In genomic region chr2:158191076-158191566, GRCh38 we compare ENCODE assay signal across 1 cellular context.
TF ChIP-seq lines count a peak whose summit lies in the region.

No MANE protein-coding gene starts in this region.

TF ChIP-seq in HepG2, 621 proteins besides CTCF, POLR2A, EP300 and RAD21 (continued from another document and continues in another):
- TF ChIP-seq, protein P1, sequence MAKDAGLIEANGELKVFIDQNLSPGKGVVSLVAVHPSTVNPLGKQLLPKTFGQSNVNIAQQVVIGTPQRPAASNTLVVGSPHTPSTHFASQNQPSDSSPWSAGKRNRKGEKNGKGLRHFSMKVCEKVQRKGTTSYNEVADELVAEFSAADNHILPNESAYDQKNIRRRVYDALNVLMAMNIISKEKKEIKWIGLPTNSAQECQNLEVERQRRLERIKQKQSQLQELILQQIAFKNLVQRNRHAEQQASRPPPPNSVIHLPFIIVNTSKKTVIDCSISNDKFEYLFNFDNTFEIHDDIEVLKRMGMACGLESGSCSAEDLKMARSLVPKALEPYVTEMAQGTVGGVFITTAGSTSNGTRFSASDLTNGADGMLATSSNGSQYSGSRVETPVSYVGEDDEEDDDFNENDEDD (CRISPR knock-in tag; IDR thresholded peaks at IDR 0.05; ENCODE audit: borderline replicate concordance), result no peak
- TF ChIP-seq PHF5A (CRISPR knock-in tag; IDR thresholded peaks at IDR 0.05; ENCODE audit: low read depth, unreplicated experiment) (no peak), ZNF33B (CRISPR knock-in tag; IDR thresholded peaks at IDR 0.05) (no peak), ZNF878 (CRISPR knock-in tag; IDR thresholded peaks at IDR 0.05) (peak; percentile 54; the same call in 1 of the 2 replicates), ZNF780A (CRISPR knock-in tag; IDR thresholded peaks at IDR 0.05) (no peak), TCF7L2 (IDR thresholded peaks at IDR 0.05; ENCODE audit: low read depth, low read length) (peak; percentile 62; the same call in 1 of the 2 replicates), TERF1 (CRISPR knock-in tag; IDR thresholded peaks at IDR 0.05) (no peak), ZBTB49 (CRISPR knock-in tag; IDR thresholded peaks at IDR 0.05; ENCODE audit: borderline replicate concordance) (no peak), CCDC6 (CRISPR knock-in tag; IDR thresholded peaks at IDR 0.05) (no peak), ZFP37 (CRISPR knock-in tag; IDR thresholded peaks at IDR 0.05; ENCODE audit: borderline replicate concordance) (no peak), ZNF607 (CRISPR knock-in tag; IDR thresholded peaks at IDR 0.05; ENCODE audit: borderline replicate concordance) (no peak), ZFP1 (CRISPR knock-in tag; IDR thresholded peaks at IDR 0.05) (0 out of 2 replicates have a peak, but pooled peaks have one; percentile 48), FOXO4 (CRISPR knock-in tag; conservative IDR thresholded peaks at IDR 0.05) (no peak), ZKSCAN1 (IDR thresholded peaks at IDR 0.05; ENCODE audit: low read length) (no peak), POLR2G (IDR thresholded peaks at IDR 0.05; ENCODE audit: low read depth, low read length) (peak; percentile 46), ZNF788 (CRISPR knock-in tag; IDR thresholded peaks at IDR 0.05; ENCODE audit: borderline replicate concordance) (no peak), RNF2 (conservative IDR thresholded peaks at IDR 0.05; ENCODE audit: low read depth) (no peak), ZNF850 (CRISPR knock-in tag; conservative IDR thresholded peaks at IDR 0.05) (no peak), ZNF678 (CRISPR knock-in tag; IDR thresholded peaks at IDR 0.05) (no peak), ZSCAN25 (CRISPR knock-in tag; IDR thresholded peaks at IDR 0.05) (no peak), MAF1 (CRISPR knock-in tag; IDR thresholded peaks at IDR 0.05; ENCODE audit: borderline replicate concordance) (no peak), ARID4A (CRISPR knock-in tag; IDR thresholded peaks at IDR 0.05; ENCODE audit: borderline replicate concordance) (no peak), SAP130 (CRISPR knock-in tag; IDR thresholded peaks at IDR 0.05; ENCODE audit: low read depth) (peak; percentile 78), SIX1 (CRISPR knock-in tag; IDR thresholded peaks at IDR 0.05; ENCODE audit: borderline replicate concordance) (peak; percentile 48; the same call in 1 of the 2 replicates), ZBTB25 (CRISPR knock-in tag; IDR thresholded peaks at IDR 0.05) (no peak), RXRB (CRISPR knock-in tag; IDR thresholded peaks at IDR 0.05; ENCODE audit: borderline replicate concordance) (peak; percentile 78; the same call in 1 of the 2 replicates), PLRG1 (conservative IDR thresholded peaks at IDR 0.05) (no peak), ARHGAP35 (CRISPR knock-in tag; IDR thresholded peaks at IDR 0.05; ENCODE audit: borderline replicate concordance) (no peak), MTA3 (CRISPR knock-in tag; IDR thresholded peaks at IDR 0.05) (no peak), MED13 (CRISPR knock-in tag; IDR thresholded peaks at IDR 0.05) (no peak), POLR2AphosphoS5 (IDR thresholded peaks at IDR 0.05; ENCODE audit: low read depth, low read length) (no peak), ZNF10 (CRISPR knock-in tag; IDR thresholded peaks at IDR 0.05; ENCODE audit: borderline replicate concordance, low read depth) (no peak), ZNF598 (CRISPR knock-in tag; IDR thresholded peaks at IDR 0.05; ENCODE audit: borderline replicate concordance) (no peak)
- TF ChIP-seq, protein P2, sequence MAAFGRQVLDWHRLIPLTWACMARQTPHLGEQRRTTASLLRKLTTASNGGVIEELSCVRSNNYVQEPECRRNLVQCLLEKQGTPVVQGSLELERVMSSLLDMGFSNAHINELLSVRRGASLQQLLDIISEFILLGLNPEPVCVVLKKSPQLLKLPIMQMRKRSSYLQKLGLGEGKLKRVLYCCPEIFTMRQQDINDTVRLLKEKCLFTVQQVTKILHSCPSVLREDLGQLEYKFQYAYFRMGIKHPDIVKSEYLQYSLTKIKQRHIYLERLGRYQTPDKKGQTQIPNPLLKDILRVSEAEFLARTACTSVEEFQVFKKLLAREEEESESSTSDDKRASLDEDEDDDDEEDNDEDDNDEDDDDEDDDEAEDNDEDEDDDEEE (CRISPR knock-in tag; IDR thresholded peaks at IDR 0.05), result no peak
- TF ChIP-seq, protein P3, sequence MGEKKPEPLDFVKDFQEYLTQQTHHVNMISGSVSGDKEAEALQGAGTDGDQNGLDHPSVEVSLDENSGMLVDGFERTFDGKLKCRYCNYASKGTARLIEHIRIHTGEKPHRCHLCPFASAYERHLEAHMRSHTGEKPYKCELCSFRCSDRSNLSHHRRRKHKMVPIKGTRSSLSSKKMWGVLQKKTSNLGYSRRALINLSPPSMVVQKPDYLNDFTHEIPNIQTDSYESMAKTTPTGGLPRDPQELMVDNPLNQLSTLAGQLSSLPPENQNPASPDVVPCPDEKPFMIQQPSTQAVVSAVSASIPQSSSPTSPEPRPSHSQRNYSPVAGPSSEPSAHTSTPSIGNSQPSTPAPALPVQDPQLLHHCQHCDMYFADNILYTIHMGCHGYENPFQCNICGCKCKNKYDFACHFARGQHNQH (CRISPR knock-in tag; IDR thresholded peaks at IDR 0.05), result peak; percentile 53; the same call in 1 of the 2 replicates
- TF ChIP-seq, protein P4, sequence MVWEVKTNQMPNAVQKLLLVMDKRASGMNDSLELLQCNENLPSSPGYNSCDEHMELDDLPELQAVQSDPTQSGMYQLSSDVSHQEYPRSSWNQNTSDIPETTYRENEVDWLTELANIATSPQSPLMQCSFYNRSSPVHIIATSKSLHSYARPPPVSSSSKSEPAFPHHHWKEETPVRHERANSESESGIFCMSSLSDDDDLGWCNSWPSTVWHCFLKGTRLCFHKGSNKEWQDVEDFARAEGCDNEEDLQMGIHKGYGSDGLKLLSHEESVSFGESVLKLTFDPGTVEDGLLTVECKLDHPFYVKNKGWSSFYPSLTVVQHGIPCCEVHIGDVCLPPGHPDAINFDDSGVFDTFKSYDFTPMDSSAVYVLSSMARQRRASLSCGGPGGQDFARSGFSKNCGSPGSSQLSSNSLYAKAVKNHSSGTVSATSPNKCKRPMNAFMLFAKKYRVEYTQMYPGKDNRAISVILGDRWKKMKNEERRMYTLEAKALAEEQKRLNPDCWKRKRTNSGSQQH (CRISPR knock-in tag; IDR thresholded peaks at IDR 0.05; ENCODE audit: low read depth), result 0 out of 2 replicates have a peak, but pooled peaks have one; percentile 48
- TF ChIP-seq, protein P5, sequence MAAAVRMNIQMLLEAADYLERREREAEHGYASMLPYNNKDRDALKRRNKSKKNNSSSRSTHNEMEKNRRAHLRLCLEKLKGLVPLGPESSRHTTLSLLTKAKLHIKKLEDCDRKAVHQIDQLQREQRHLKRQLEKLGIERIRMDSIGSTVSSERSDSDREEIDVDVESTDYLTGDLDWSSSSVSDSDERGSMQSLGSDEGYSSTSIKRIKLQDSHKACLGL (CRISPR knock-in tag; IDR thresholded peaks at IDR 0.05), result no peak
- TF ChIP-seq, protein P6, sequence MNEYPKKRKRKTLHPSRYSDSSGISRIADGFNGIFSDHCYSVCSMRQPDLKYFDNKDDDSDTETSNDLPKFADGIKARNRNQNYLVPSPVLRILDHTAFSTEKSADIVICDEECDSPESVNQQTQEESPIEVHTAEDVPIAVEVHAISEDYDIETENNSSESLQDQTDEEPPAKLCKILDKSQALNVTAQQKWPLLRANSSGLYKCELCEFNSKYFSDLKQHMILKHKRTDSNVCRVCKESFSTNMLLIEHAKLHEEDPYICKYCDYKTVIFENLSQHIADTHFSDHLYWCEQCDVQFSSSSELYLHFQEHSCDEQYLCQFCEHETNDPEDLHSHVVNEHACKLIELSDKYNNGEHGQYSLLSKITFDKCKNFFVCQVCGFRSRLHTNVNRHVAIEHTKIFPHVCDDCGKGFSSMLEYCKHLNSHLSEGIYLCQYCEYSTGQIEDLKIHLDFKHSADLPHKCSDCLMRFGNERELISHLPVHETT (CRISPR knock-in tag; conservative IDR thresholded peaks at IDR 0.05), result no peak
- TF ChIP-seq, protein P7, sequence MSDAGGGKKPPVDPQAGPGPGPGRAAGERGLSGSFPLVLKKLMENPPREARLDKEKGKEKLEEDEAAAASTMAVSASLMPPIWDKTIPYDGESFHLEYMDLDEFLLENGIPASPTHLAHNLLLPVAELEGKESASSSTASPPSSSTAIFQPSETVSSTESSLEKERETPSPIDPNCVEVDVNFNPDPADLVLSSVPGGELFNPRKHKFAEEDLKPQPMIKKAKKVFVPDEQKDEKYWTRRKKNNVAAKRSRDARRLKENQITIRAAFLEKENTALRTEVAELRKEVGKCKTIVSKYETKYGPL (CRISPR knock-in tag; IDR thresholded peaks at IDR 0.05), result no peak
- TF ChIP-seq, protein P8, sequence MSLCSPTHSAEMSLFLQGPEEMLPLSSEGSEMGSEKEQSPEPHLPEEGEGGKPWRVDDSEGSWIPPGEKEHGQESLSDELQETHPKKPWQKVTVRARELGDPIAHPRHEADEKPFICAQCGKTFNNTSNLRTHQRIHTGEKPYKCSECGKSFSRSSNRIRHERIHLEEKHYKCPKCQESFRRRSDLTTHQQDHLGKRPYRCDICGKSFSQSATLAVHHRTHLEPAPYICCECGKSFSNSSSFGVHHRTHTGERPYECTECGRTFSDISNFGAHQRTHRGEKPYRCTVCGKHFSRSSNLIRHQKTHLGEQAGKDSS (CRISPR knock-in tag; IDR thresholded peaks at IDR 0.05; ENCODE audit: borderline replicate concordance, low read depth), result no peak
- TF ChIP-seq, protein P9, sequence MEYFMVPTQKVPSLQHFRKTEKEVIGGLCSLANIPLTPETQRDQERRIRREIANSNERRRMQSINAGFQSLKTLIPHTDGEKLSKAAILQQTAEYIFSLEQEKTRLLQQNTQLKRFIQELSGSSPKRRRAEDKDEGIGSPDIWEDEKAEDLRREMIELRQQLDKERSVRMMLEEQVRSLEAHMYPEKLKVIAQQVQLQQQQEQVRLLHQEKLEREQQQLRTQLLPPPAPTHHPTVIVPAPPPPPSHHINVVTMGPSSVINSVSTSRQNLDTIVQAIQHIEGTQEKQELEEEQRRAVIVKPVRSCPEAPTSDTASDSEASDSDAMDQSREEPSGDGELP (IDR thresholded peaks at IDR 0.05; ENCODE audit: borderline replicate concordance, low read depth), result peak; percentile 55; the same call in 1 of the 2 replicates
